ENCODE assay signal across 8 cellular contexts in genomic region chr5:128201065-128201926, GRCh38.
DNase-seq lines count a peak whose midpoint lies in the region; ATAC-seq, FAIRE-seq and TF ChIP-seq lines count a peak whose summit lies in the region.

No MANE protein-coding gene starts in this region.

- no peak overlapping the region for H2BK5ac ChIP-seq in H1 (ENCODE audit: low read depth, low read length)

- no peak overlapping the region for H3K27ac ChIP-seq in H1 (ENCODE audit: low read depth, low read length)

- H2BK120ac ChIP-seq in H1 (replicated peaks; ENCODE audit: low read depth, low read length), result no peak overlapping the region

- H4K91ac ChIP-seq in H1 (replicated peaks; ENCODE audit: insufficient read length, low read length), result no peak overlapping the region

- no peak overlapping the region for H4K8ac ChIP-seq in H1 (ENCODE audit: extremely low read depth, insufficient read depth, low read length)

- no peak overlapping the region for H3K4ac ChIP-seq in H1 (replicated peaks; ENCODE audit: insufficient read length, low read depth, low read length)

- no peak overlapping the region for H3K56ac ChIP-seq in H1 (replicated peaks; ENCODE audit: insufficient read length, low read depth, low read length)

- peak; percentile 89 to 95 for TF ChIP-seq RAD21 in H1 (IDR thresholded peaks at IDR 0.05 in 1 of 2, conservative IDR thresholded peaks at IDR 0.05 in 1 of 2; ENCODE audit: low read depth in 2 of 2, low read length in 2 of 2)

- no peaks in the 10 kb centered on the region for H3K23me2 ChIP-seq in H1 (ENCODE audit: low read depth, low read length)

- H3K4me2 ChIP-seq in H1 (ENCODE audit: insufficient read depth in 1 of 2, low read depth in 2 of 2, low read length in 2 of 2), result peak overlapping the region; percentile 0 to 54

- no peak overlapping the region for H2BK12ac ChIP-seq in H1 (ENCODE audit: low read depth, low read length)

- H3K23ac ChIP-seq in H1 (ENCODE audit: insufficient read length), result no peak overlapping the region

- 0 out of 3 replicates have a peak, but pooled peaks of 1 of the 2 experiments have one; percentile 39 for TF ChIP-seq EP300 in H1 (IDR thresholded peaks at IDR 0.05; ENCODE audit: borderline replicate concordance in 1 of 2, low read depth in 2 of 2, low read length in 2 of 2)

- no peak overlapping the region for H2AK5ac ChIP-seq in H1 (ENCODE audit: low read depth, low read length)

- H3K4me3 ChIP-seq in H1 (ENCODE audit: extremely low read depth in 1 of 4, insufficient read depth in 2 of 4, low read depth in 3 of 4, low read length in 4 of 4), result peak overlapping the region; percentile 9 to 56 (median 15); a peak in 5 of 8 replicates

- H3K79me2 ChIP-seq in H1 (ENCODE audit: control insufficient read depth in 1 of 2, insufficient read depth in 2 of 2, low read length in 2 of 2), result no peaks in the 10 kb centered on the region

- H3K79me1 ChIP-seq in H1 (ENCODE audit: low read depth, low read length), result no peaks in the 10 kb centered on the region

- peak overlapping the region; percentile 43; the same call in 1 of the 2 replicates for H2AFZ ChIP-seq in H1 (ENCODE audit: low read length)

- no peak for TF ChIP-seq POLR2A in H1 (IDR thresholded peaks at IDR 0.05; ENCODE audit: control extremely low read depth in 1 of 2, low read depth in 2 of 2, low read length in 2 of 2)

- POLR2A ChIA-PET in H1 (lab: Charles Lee; ENCODE audit: partially characterized antibody), result no interaction called here

- no peak overlapping the region for H3K9ac ChIP-seq in H1 (replicated peaks in 1 of 4; ENCODE audit: extremely low read depth in 1 of 4, low read depth in 3 of 4, low read length in 3 of 4)

- H3K14ac ChIP-seq in H1 (ENCODE audit: insufficient read length), result no peak overlapping the region

- no peak overlapping the region for H4K5ac ChIP-seq in H1 (ENCODE audit: insufficient read length, low read depth, low read length)

- peaks cover 0 to 2% (median under 1%) of the 10 kb centered on the region in 4 experiments; a peak in 2 of 7 replicates for H3K4me1 ChIP-seq in H1 (replicated peaks in 1 of 4; ENCODE audit: control insufficient read depth in 3 of 4, insufficient read depth in 4 of 4, low read length in 3 of 4)

- H2BK20ac ChIP-seq in H1 (ENCODE audit: low read length), result no peak overlapping the region

- peak; percentile 95 for ATAC-seq in HG03196 (IDR thresholded peaks at IDR 0.05; ENCODE audit: unreplicated experiment)

- CTCF ChIA-PET in H1 (lab: Charles Lee; ENCODE audit: partially characterized antibody), result interaction anchor here (0.7 to 1.9 kb wide), 17 partner anchors 8 to 923 kb away, joined by 3 to 8 read pairs (median 4); no protein-coding TSS in a partner anchor

- peak; percentile 77 to 92 (median 77) for TF ChIP-seq CTCF in H1 (IDR thresholded peaks at IDR 0.05; ENCODE audit: control extremely low read depth in 1 of 3, insufficient read depth in 1 of 3, low read depth in 1 of 3, low read length in 3 of 3)

- no peak overlapping the region for H2BK15ac ChIP-seq in H1 (ENCODE audit: low read length)

- H3K27me3 ChIP-seq in H1 (replicated peaks in 1 of 4; ENCODE audit: control insufficient read depth in 3 of 4, extremely low read depth in 1 of 4, insufficient read depth in 3 of 4, low read length in 3 of 4), result no peaks in the 10 kb centered on the region; a peak in 1 of 7 replicates

- no peak overlapping the region for H3K18ac ChIP-seq in H1 (ENCODE audit: extremely low read depth, low read length)

- FAIRE-seq in H1 (lab: Jason Lieb, UNC), result peak; percentile 39

- DNase-seq in C1 segment of cervical spinal cord (lab: John Stamatoyannopoulos, UW), result peak in 13 of 14 donors; percentile 9 to 77 (median 47)
- DNase-seq in GM19238 (ENCODE audit: insufficient read length, low spot score), result peak; percentile 71
- peak; percentile 68 for DNase-seq in NCI-H774 (lab: John Stamatoyannopoulos, UW)
- peak; percentile 58 to 64 for DNase-seq in activated CD8-positive, alpha-beta memory T cell treated with anti-CD3 and anti-CD28 coated beads for 4 hours (ENCODE audit: low read depth in 2 of 2)
- DNase-seq in H1 (ENCODE audit: low read depth in 1 of 2, low spot score in 2 of 2), result peak; percentile 41 to 97
- peak; percentile 93 for DNase-seq in mesenteric fat pad (ENCODE audit: low spot score)
- DNase-seq in stimulated activated CD8-positive, alpha-beta memory T cell treated with anti-CD3 and anti-CD28 coated beads, Interleukin-15, amount 100 ng/mL, for 4 hours (ENCODE audit: low read depth in 2 of 2), result peak; percentile 56 to 60

- H4K20me1 ChIP-seq in H1 (replicated peaks in 1 of 2; ENCODE audit: control insufficient read depth in 1 of 2, insufficient read depth in 2 of 2, low read length in 2 of 2), result no peaks in the 10 kb centered on the region

- WGBS in H1 (ENCODE audit: extremely low coverage in 1 of 2, insufficient coverage in 1 of 2, insufficient read length in 1 of 2, insufficient replicate concordance in 2 of 2, low coverage in 1 of 2, low lambda C conversion rate in 2 of 2, missing lambda C conversion rate in 1 of 2), 2 experiments, result 16% methylated on average over 33 of the region's 36 CpGs; no CpG with 5 or more reads in 1 of the 2 experiments

- H3K36me3 ChIP-seq in H1 (ENCODE audit: control insufficient read depth in 2 of 4, insufficient read depth in 4 of 4, low read length in 3 of 4), result no peaks in the 10 kb centered on the region

- H3K9me3 ChIP-seq in H1 (ENCODE audit: insufficient read depth in 2 of 2, low read depth in 1 of 2, low read length in 1 of 2), result no peaks in the 10 kb centered on the region

TF ChIP-seq in H1, 55 proteins besides CTCF, POLR2A, EP300 and RAD21 (continues in another document):
- no peak for TF ChIP-seq RFX5 (IDR thresholded peaks at IDR 0.05; ENCODE audit: borderline replicate concordance, low read depth, low read length)
- TF ChIP-seq ZNF274 (IDR thresholded peaks at IDR 0.05; ENCODE audit: borderline replicate concordance, extremely low read depth, low read length), result no peak
- TF ChIP-seq ATF2 (IDR thresholded peaks at IDR 0.05; ENCODE audit: low read length), result no peak
- TF ChIP-seq ASH2L (IDR thresholded peaks at IDR 0.05; ENCODE audit: low read length), result peak; percentile 57
- no peak for TF ChIP-seq CTBP2 (IDR thresholded peaks at IDR 0.05; ENCODE audit: borderline replicate concordance, insufficient read depth, insufficient read length, low read length)
- no peak for TF ChIP-seq SP4 (IDR thresholded peaks at IDR 0.05; ENCODE audit: low read length)
- TF ChIP-seq TCF12 (IDR thresholded peaks at IDR 0.05; ENCODE audit: low read depth, low read length), result peak; percentile 90
- TF ChIP-seq KDM4A (IDR thresholded peaks at IDR 0.05; ENCODE audit: low read depth, low read length, severe bottlenecking), result no peak
- TF ChIP-seq TBP (IDR thresholded peaks at IDR 0.05; ENCODE audit: low read depth, low read length), result no peak
- TF ChIP-seq CBX5 (IDR thresholded peaks at IDR 0.05; ENCODE audit: low read depth, low read length), result no peak
- TF ChIP-seq RBBP5 (IDR thresholded peaks at IDR 0.05; ENCODE audit: borderline replicate concordance, low read depth, low read length), result 0 out of 2 replicates have a peak, but pooled peaks have one; percentile 36
- TF ChIP-seq TAF7 (optimal IDR thresholded peaks at IDR 0.05; ENCODE audit: borderline replicate concordance, low read depth, low read length), result no peak
- 0 out of 2 replicates have a peak, but pooled peaks have one; percentile 25 for TF ChIP-seq CREB1 (IDR thresholded peaks at IDR 0.05)
- TF ChIP-seq EGR1 (IDR thresholded peaks at IDR 0.05; ENCODE audit: borderline replicate concordance, low read depth, low read length), result no peak
- TF ChIP-seq NRF1 (IDR thresholded peaks at IDR 0.05; ENCODE audit: low read depth, low read length), result no peak
- no peak for TF ChIP-seq EZH2 (IDR thresholded peaks at IDR 0.05; ENCODE audit: low read depth, low read length, severe bottlenecking)
- TF ChIP-seq SP2 (IDR thresholded peaks at IDR 0.05; ENCODE audit: low read length), result no peak
- no peak for TF ChIP-seq SIX5 (IDR thresholded peaks at IDR 0.05; ENCODE audit: low read depth, low read length)
- no peak for TF ChIP-seq RNF2 (IDR thresholded peaks at IDR 0.05; ENCODE audit: borderline replicate concordance, low read depth, low read length, missing control alignments, poor library complexity, severe bottlenecking)
- no peak for TF ChIP-seq BRCA1 (IDR thresholded peaks at IDR 0.05; ENCODE audit: low read depth, low read length)
- TF ChIP-seq TAF1 (IDR thresholded peaks at IDR 0.05; ENCODE audit: low read depth, low read length), result 0 out of 2 replicates have a peak, but pooled peaks have one; percentile 31
- no peak for TF ChIP-seq GTF2F1 (IDR thresholded peaks at IDR 0.05; ENCODE audit: borderline replicate concordance, low read depth, low read length)
- TF ChIP-seq BACH1 (IDR thresholded peaks at IDR 0.05; ENCODE audit: low read length), result no peak
- no peak for TF ChIP-seq KDM5A (IDR thresholded peaks at IDR 0.05; ENCODE audit: low read length)
- TF ChIP-seq CBX8 (IDR thresholded peaks at IDR 0.05; ENCODE audit: borderline replicate concordance, low read depth, low read length), result no peak
- no peak for TF ChIP-seq CHD1 (IDR thresholded peaks at IDR 0.05; ENCODE audit: low read depth, low read length)
- no peak for TF ChIP-seq SIRT6 (IDR thresholded peaks at IDR 0.05; ENCODE audit: low read length)
- no peak for TF ChIP-seq CHD2 (IDR thresholded peaks at IDR 0.05; ENCODE audit: low read length)
- TF ChIP-seq, protein P1, sequence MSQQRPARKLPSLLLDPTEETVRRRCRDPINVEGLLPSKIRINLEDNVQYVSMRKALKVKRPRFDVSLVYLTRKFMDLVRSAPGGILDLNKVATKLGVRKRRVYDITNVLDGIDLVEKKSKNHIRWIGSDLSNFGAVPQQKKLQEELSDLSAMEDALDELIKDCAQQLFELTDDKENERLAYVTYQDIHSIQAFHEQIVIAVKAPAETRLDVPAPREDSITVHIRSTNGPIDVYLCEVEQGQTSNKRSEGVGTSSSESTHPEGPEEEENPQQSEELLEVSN (IDR thresholded peaks at IDR 0.05), result peak; percentile 46; the same call in 1 of the 2 replicates
